In genomic region chr17:74972107-74972972, GRCh38 we compare ENCODE assay signal across 8 cellular contexts. TPM values are rescaled to one million over a fixed set of nuclear protein-coding genes. Genes with fewer than 3 reads are reported as not detected.
DNase-seq lines count a peak whose midpoint lies in the region; ATAC-seq and TF ChIP-seq lines count a peak whose summit lies in the region.

A gene with protein sequence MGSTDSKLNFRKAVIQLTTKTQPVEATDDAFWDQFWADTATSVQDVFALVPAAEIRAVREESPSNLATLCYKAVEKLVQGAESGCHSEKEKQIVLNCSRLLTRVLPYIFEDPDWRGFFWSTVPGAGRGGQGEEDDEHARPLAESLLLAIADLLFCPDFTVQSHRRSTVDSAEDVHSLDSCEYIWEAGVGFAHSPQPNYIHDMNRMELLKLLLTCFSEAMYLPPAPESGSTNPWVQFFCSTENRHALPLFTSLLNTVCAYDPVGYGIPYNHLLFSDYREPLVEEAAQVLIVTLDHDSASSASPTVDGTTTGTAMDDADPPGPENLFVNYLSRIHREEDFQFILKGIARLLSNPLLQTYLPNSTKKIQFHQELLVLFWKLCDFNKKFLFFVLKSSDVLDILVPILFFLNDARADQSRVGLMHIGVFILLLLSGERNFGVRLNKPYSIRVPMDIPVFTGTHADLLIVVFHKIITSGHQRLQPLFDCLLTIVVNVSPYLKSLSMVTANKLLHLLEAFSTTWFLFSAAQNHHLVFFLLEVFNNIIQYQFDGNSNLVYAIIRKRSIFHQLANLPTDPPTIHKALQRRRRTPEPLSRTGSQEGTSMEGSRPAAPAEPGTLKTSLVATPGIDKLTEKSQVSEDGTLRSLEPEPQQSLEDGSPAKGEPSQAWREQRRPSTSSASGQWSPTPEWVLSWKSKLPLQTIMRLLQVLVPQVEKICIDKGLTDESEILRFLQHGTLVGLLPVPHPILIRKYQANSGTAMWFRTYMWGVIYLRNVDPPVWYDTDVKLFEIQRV (minus strand): TSS chr17:74972759. CDS start chr17:74972656, 103 bp downstream.

- no peak within 1 kb of the TSS for H2BK120ac ChIP-seq in neuronal stem cell (ENCODE audit: low read depth, low read length)

- peak within 1 kb of the TSS; percentile 84 for H3K9ac ChIP-seq in neuronal stem cell (ENCODE audit: low read depth, low read length, poor library complexity)

- H3K79me1 ChIP-seq in neuronal stem cell (ENCODE audit: low read depth, low read length): peaks cover 2% of the 10 kb centered on the region

- BruUV-seq in PC-9 (replicated peaks; lab: Mats Ljungman, UMichigan): no TSS peak

- peak; percentile 82 for ATAC-seq in stimulated activated naive CD8-positive, alpha-beta T cell treated with anti-CD3 and anti-CD28 coated beads, Interleukin-15, amount 100 ng/mL, for 72 hours
- no peak for ATAC-seq in GM19467 (IDR thresholded peaks at IDR 0.05; ENCODE audit: unreplicated experiment)

- H3K4me1 Mint-ChIP-seq in stimulated activated naive CD8-positive, alpha-beta T cell treated with anti-CD3 and anti-CD28 coated beads, Interleukin-15, amount 100 ng/mL, for 72 hours: peaks cover 15% of the 10 kb centered on the region

- peaks cover 34% of the 10 kb centered on the region for H3K79me2 ChIP-seq in PC-9 (ENCODE audit: low read depth)

- DNase-seq in NCI-H1436 (lab: John Stamatoyannopoulos, UW) (peak; percentile 80), NCI-H1436 treated with DMSO at 0.1 percent for 48 hours (lab: John Stamatoyannopoulos, UW) (no peak), PC-9 (peak; percentile 60 to 62), activated gamma-delta T cell (lab: John Stamatoyannopoulos, UW) (peak; percentile 72), germinal center (ENCODE audit: low spot score) (peak; percentile 88), neuronal stem cell (ENCODE audit: low spot score) (peak; percentile 68)
- peak; percentile 62 to 65 for DNase-seq in stimulated activated naive CD8-positive, alpha-beta T cell treated with anti-CD3 and anti-CD28 coated beads, Interleukin-15, amount 100 ng/mL, for 72 hours

- H2AK5ac ChIP-seq in neuronal stem cell (ENCODE audit: low read depth, low read length): peak within 1 kb of the TSS; percentile 10

- no peak within 1 kb of the TSS for H3K14ac ChIP-seq in neuronal stem cell (ENCODE audit: low read length)

- no peaks in the 10 kb centered on the region for H3K9me3 Mint-ChIP-seq in stimulated activated naive CD8-positive, alpha-beta T cell treated with anti-CD3 and anti-CD28 coated beads, Interleukin-15, amount 100 ng/mL, for 72 hours

- intact Hi-C loops in PC-9 (cut with micrococcal nuclease; ENCODE audit: unreplicated experiment): no loop called here

- H3K36me3 ChIP-seq in PC-9 (ENCODE audit: low read depth): no peaks in the 10 kb centered on the region
- no peaks in the 10 kb centered on the region for H3K36me3 ChIP-seq in neuronal stem cell (replicated peaks in 1 of 2; ENCODE audit: control insufficient read depth in 2 of 2, insufficient read depth in 2 of 2, low read length in 2 of 2)

- no peak within 1 kb of the TSS for H3K27ac ChIP-seq in PC-9
- H3K27ac ChIP-seq in neuronal stem cell (replicated peaks; ENCODE audit: low read length): no peak within 1 kb of the TSS

- CTCF ChIA-PET in PC-9 (lab: Charles Lee): interaction anchor here (0.7 to 1.1 kb wide), 4 partner anchors 12 to 231 kb away, joined by 3 to 20 read pairs (median 5); no protein-coding TSS in a partner anchor

- TF ChIP-seq CTCF in PC-9 (conservative IDR thresholded peaks at IDR 0.05): no peak

- peaks cover 43% of the 10 kb centered on the region for H3K4me1 ChIP-seq in PC-9 (replicated peaks; ENCODE audit: insufficient read depth)
- peaks cover 5 to 6% of the 10 kb centered on the region in 2 donors for H3K4me1 ChIP-seq in neuronal stem cell (ENCODE audit: control insufficient read depth in 2 of 2, insufficient read depth in 1 of 2, low read depth in 1 of 2, low read length in 2 of 2)

- peaks cover 31% of the 10 kb centered on the region for H3K27me3 Mint-ChIP-seq in stimulated activated naive CD8-positive, alpha-beta T cell treated with anti-CD3 and anti-CD28 coated beads, Interleukin-15, amount 100 ng/mL, for 72 hours

- H2AFZ ChIP-seq in PC-9: peak within 1 kb of the TSS; percentile 90
- peak within 1 kb of the TSS; percentile 91 for H2AFZ ChIP-seq in neuronal stem cell (ENCODE audit: low read length)

- H2BK5ac ChIP-seq in neuronal stem cell (ENCODE audit: low read length): no peak within 1 kb of the TSS

- H3K4ac ChIP-seq in neuronal stem cell (ENCODE audit: low read length): peak within 1 kb of the TSS; percentile 37

- H3K18ac ChIP-seq in neuronal stem cell (ENCODE audit: low read length): peak within 1 kb of the TSS; percentile 96

- H3K4me2 ChIP-seq in PC-9 (peak within 1 kb of the TSS; percentile 85), neuronal stem cell (ENCODE audit: insufficient read depth, low read length, poor library complexity, severe bottlenecking) (peak within 1 kb of the TSS; percentile 100)

- no peaks in the 10 kb centered on the region for H3K9me3 ChIP-seq in PC-9 (ENCODE audit: insufficient read depth, low read depth)
- H3K9me3 ChIP-seq in neuronal stem cell (replicated peaks in 1 of 2; ENCODE audit: control insufficient read depth in 2 of 2, insufficient read depth in 1 of 2, low read depth in 1 of 2, low read length in 2 of 2): no peaks in the 10 kb centered on the region

- no peaks in the 10 kb centered on the region for H4K20me1 ChIP-seq in PC-9 (ENCODE audit: insufficient read depth)

- H2BK15ac ChIP-seq in neuronal stem cell (ENCODE audit: low read length): peak within 1 kb of the TSS; percentile 58

- peak within 1 kb of the TSS in 1 of 2 donors; percentile 8 for H3K27ac Mint-ChIP-seq in stimulated activated naive CD8-positive, alpha-beta T cell treated with anti-CD3 and anti-CD28 coated beads, Interleukin-15, amount 100 ng/mL, for 72 hours

- H3F3A ChIP-seq in PC-9 (ENCODE audit: insufficient read depth, low read depth): peaks cover 9% of the 10 kb centered on the region; the same call in 1 of the 2 replicates

- H2BK12ac ChIP-seq in neuronal stem cell (ENCODE audit: low read length): no peak within 1 kb of the TSS

- WGBS in neuronal stem cell (ENCODE audit: extremely low coverage in 2 of 2, insufficient read length in 2 of 2, insufficient replicate concordance in 1 of 2), 2 donors: no CpG with 5 or more reads among the region's 95 CpGs

- H3K4me3 Mint-ChIP-seq in stimulated activated naive CD8-positive, alpha-beta T cell treated with anti-CD3 and anti-CD28 coated beads, Interleukin-15, amount 100 ng/mL, for 72 hours: peak within 1 kb of the TSS; percentile 86 to 88

- H3K4me3 ChIP-seq in PC-9 (peak within 1 kb of the TSS; percentile 96), neuronal stem cell (ENCODE audit: low read length in 2 of 2) (peak within 1 kb of the TSS; percentile 44 to 90)

- no peaks in the 10 kb centered on the region for H3K9me2 ChIP-seq in PC-9 (ENCODE audit: insufficient read depth)

- no peak within 1 kb of the TSS for H4K91ac ChIP-seq in neuronal stem cell (ENCODE audit: low read depth, low read length, poor library complexity)

- POLR2A ChIA-PET in PC-9 (lab: Charles Lee; ENCODE audit: unreplicated experiment): interaction anchor here (0.6 to 1.1 kb wide), 2 partner anchors 15 to 119 kb away, joined by 5 to 12 read pairs; partner anchors contain the start of gene CDR2L

- no peak within 1 kb of the TSS for H4K8ac ChIP-seq in neuronal stem cell (ENCODE audit: low read depth, low read length)

- H3K27me3 ChIP-seq in PC-9 (ENCODE audit: insufficient read depth, low read depth) (0 out of 2 replicates have a peak, but pooled peaks cover 3% of the 10 kb centered on the region), neuronal stem cell (ENCODE audit: control insufficient read depth in 3 of 3, insufficient read depth in 3 of 3, low read depth in 1 of 3, low read length in 3 of 3) (peaks cover 2 to 57% (median 45%) of the 10 kb centered on the region in 3 experiments)

- peak within 1 kb of the TSS; percentile 20 for H3K23ac ChIP-seq in neuronal stem cell (ENCODE audit: low read depth, low read length, poor library complexity)

RNA-seq across cellular contexts. Expression of the gene that starts here (rescaled TPM):
- total RNA-seq in PC-9 (2021): 32.1 and 49.7 TPM in 2 replicates
- 8.1 TPM for polyA plus RNA-seq in neuronal stem cell (2013, experiment 1 of 2)
- 7.5 TPM for polyA plus RNA-seq in neuronal stem cell (2013, experiment 2 of 2)
